8 cellular contexts compared by ENCODE assay signal in genomic region chr17:14301279-14301760, GRCh38. TPM values are rescaled to one million over a fixed set of nuclear protein-coding genes. Genes with fewer than 3 reads are reported as not detected.
DNase-seq lines count a peak whose midpoint lies in the region; ATAC-seq and TF ChIP-seq lines count a peak whose summit lies in the region.

No MANE protein-coding gene starts in this region.

- TF ChIP-seq CTCF in sigmoid colon (IDR thresholded peaks at IDR 0.05) = no peak

- H3K27ac ChIP-seq in sigmoid colon = peak overlapping the region; percentile 46 to 80 (median 66)

- TF ChIP-seq POLR2A in sigmoid colon (IDR thresholded peaks at IDR 0.05) = no peak

- TF ChIP-seq EP300 in sigmoid colon (IDR thresholded peaks at IDR 0.05) = no peak

- peaks cover 78 to 100% (median 93%) of the 10 kb centered on the region in 3 donors for H3K27me3 ChIP-seq in sigmoid colon

- H3K9me3 ChIP-seq in sigmoid colon = no peaks in the 10 kb centered on the region

- ATAC-seq in HG03442 (IDR thresholded peaks at IDR 0.05; ENCODE audit: unreplicated experiment) (peak; percentile 0), Right ventricle myocardium superior (ENCODE audit: poor library complexity) (peak; percentile 18), GM21717 (IDR thresholded peaks at IDR 0.05; ENCODE audit: unreplicated experiment) (no peak)

- intact Hi-C loops in Right ventricle myocardium superior (cut with DNase I) = loop anchor here (5.0 kb wide), 1 partner anchor 234 kb away; the partner anchor contains the start of gene COX10
- intact Hi-C loops in sigmoid colon (cut with DNase I) = loop anchor here (5.0 to 10.0 kb wide), 2 partner anchors 964 to 1277 kb away; no protein-coding TSS in a partner anchor

- 0% methylated on average over 56 of the region's 56 CpGs for WGBS in sigmoid colon, 2 donors

- DNase-seq in NCI-H146 (lab: John Stamatoyannopoulos, UW) (peak; percentile 43), NCI-H146 treated with DMSO at 0.1 percent for 48 hours (lab: John Stamatoyannopoulos, UW; ENCODE audit: unreplicated experiment) (no peak), Right ventricle myocardium superior (peak; percentile 51), sigmoid colon (no peak), NCI-H526 (lab: John Stamatoyannopoulos, UW) (no peak)
- DNase-seq in activated CD4-positive, alpha-beta T cell treated with anti-CD3 and anti-CD28 coated beads, Interleukin-2, amount 50 U/mL, for 1 hour = peak; percentile 30

- no peaks in the 10 kb centered on the region for H3K36me3 ChIP-seq in sigmoid colon

- H3K4me3 ChIP-seq in sigmoid colon = peak overlapping the region; percentile 35 to 56 (median 50)

- peaks cover 0 to 63% (median 58%) of the 10 kb centered on the region in 4 donors for H3K4me1 ChIP-seq in sigmoid colon

RNA-seq across cellular contexts. Expression of gene HS3ST3B1, which starts 0.4 kb away (rescaled TPM):
- 1.5 TPM for total RNA-seq in Right ventricle myocardium superior
- 1 to 10 TPM in 3 of 4 donors, under 1 TPM in 1; 0.66 to 1.8 (median 1.1) TPM for total RNA-seq in sigmoid colon
- polyA plus RNA-seq in sigmoid colon = 1 to 10 TPM in 1 of 3 donors, under 1 TPM in 2; 0.46 to 3.0 (median 0.60) TPM

Comparison
In these comparisons a context has a peak if more than half of its experiments do, and no peak if none do; other contexts are left out.
1. DNase-seq: peak in NCI-H146 (single experiment), activated CD4-positive, alpha-beta T cell treated with anti-CD3 and anti-CD28 coated beads, Interleukin-2, amount 50 U/mL, for 1 hour (single experiment) and Right ventricle myocardium superior (single experiment); none in NCI-H146 treated with DMSO at 0.1 percent for 48 hours (single experiment), sigmoid colon (single experiment) and NCI-H526 (0 of 2).